ENCODE assay signal across 8 cellular contexts in the genomic region with DNA sequence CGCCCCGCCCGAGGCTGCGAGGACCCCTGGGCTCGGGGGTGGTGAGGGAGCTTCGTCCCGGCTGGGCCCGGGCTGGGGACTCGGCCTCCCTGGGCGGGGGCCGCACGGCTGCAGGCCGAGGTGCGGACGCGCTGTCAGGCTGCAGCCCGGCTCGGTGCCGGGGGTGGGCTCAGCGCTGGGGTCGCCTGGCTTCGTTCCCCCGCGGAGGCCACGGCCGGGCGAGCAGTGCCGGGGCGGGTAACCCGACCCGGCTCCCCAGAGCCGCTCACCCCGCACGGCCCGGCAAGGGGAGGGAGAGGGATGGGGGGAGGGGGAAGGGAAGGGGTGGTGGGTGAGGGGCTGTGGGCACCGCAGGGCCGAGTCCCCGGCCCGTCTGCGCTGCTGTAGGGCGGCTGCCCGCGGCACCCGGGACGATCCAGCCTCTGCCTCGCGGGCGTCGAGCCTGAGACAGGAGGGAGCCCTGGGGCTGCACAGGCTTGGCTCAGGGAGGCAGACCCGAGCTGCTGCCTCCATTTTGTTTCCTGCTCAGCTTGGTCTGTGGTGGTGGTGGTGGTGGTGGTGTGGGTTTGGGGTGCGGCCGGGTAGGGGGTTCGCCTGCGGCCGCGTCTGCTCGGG. TPM values are rescaled to one million over a fixed set of nuclear protein-coding genes. Genes with fewer than 3 reads are reported as not detected.
DNase-seq lines count a peak whose midpoint lies in the region; ATAC-seq and TF ChIP-seq lines count a peak whose summit lies in the region.

No MANE protein-coding gene starts in this region.

- no peaks in the 10 kb centered on the region for H3K27me3 ChIP-seq in neutrophil

- peak overlapping the region; percentile 50 for H3K4me3 Mint-ChIP-seq in activated T-cell treated with anti-CD3 and anti-CD28 coated beads, Interleukin-2, amount 50 U/mL, for 4 hours

- no peak for TF ChIP-seq CTCF in HEK293 (tag by site-specific recombination; IDR thresholded peaks at IDR 0.05)
- TF ChIP-seq CTCF in foreskin fibroblast (IDR thresholded peaks at IDR 0.05; ENCODE audit: low read depth, low read length): no peak
- TF ChIP-seq CTCF in neutrophil (IDR thresholded peaks at IDR 0.05): no peak

- ATAC-seq in activated T-cell treated with anti-CD3 and anti-CD28 coated beads, Interleukin-2, amount 50 U/mL, for 4 hours: peak; percentile 22 to 24
- ATAC-seq in GM18517 (IDR thresholded peaks at IDR 0.05; ENCODE audit: unreplicated experiment): no peak

- no peaks in the 10 kb centered on the region for H3K9me3 ChIP-seq in HEK293 (ENCODE audit: control insufficient read depth, insufficient read depth, low read depth, low read length)
- H3K9me3 ChIP-seq in neutrophil: no peaks in the 10 kb centered on the region

- H3K27ac ChIP-seq in HEK293 (ENCODE audit: extremely low read depth, low read depth, low read length) (peak overlapping the region; percentile 98; the same call in 1 of the 2 replicates), neutrophil (peak overlapping the region; percentile 98)

- peak; percentile 9 for DNase-seq in COLO668 (lab: John Stamatoyannopoulos, UW; ENCODE audit: unreplicated experiment)
- peak; percentile 20 for DNase-seq in activated T-cell treated with anti-CD3 and anti-CD28 coated beads, Interleukin-2, amount 50 U/mL, for 4 hours
- peak in 1 of 2 donors; percentile 45 for DNase-seq in foreskin fibroblast
- no peak for DNase-seq in NCI-H1436 treated with DMSO at 0.1 percent for 48 hours (lab: John Stamatoyannopoulos, UW)
- no peak for DNase-seq in NCI-H2227 (lab: John Stamatoyannopoulos, UW; ENCODE audit: unreplicated experiment)

- CTCF ChIA-PET in HEK293 (lab: Yijun Ruan, JAX): interaction anchor here (0.6 to 1.0 kb wide), 2 partner anchors 19 to 20 kb away, joined by 3 to 4 read pairs; no protein-coding TSS in a partner anchor

- POLR2A ChIA-PET in HEK293 (lab: Yijun Ruan, JAX): no interaction called here

- H3K36me3 Mint-ChIP-seq in activated T-cell treated with anti-CD3 and anti-CD28 coated beads, Interleukin-2, amount 50 U/mL, for 4 hours (ENCODE audit: insufficient read depth): peaks cover 11% of the 10 kb centered on the region

- no peak overlapping the region for H3K4me3 ChIP-seq in HEK293 (ENCODE audit: low read depth, low read length)
- peak overlapping the region; percentile 9 to 10 for H3K4me3 ChIP-seq in foreskin fibroblast (ENCODE audit: low read depth in 1 of 2, low read length in 2 of 2)
- H3K4me3 ChIP-seq in neutrophil (ENCODE audit: low read depth in 1 of 2, low read length in 1 of 2): peak overlapping the region; percentile 91 to 98

- peaks cover 16% of the 10 kb centered on the region for H3K4me1 ChIP-seq in HEK293 (ENCODE audit: control insufficient read depth, insufficient read depth, low read length)
- H3K4me1 ChIP-seq in neutrophil (ENCODE audit: control insufficient read depth in 1 of 2, insufficient read depth in 1 of 2, low read depth in 1 of 2, low read length in 1 of 2): peaks cover 34 to 41% of the 10 kb centered on the region in 2 experiments

- H3K27me3 Mint-ChIP-seq in activated T-cell treated with anti-CD3 and anti-CD28 coated beads, Interleukin-2, amount 50 U/mL, for 4 hours (ENCODE audit: low read depth): no peaks in the 10 kb centered on the region

- H3K9me3 Mint-ChIP-seq in activated T-cell treated with anti-CD3 and anti-CD28 coated beads, Interleukin-2, amount 50 U/mL, for 4 hours: no peaks in the 10 kb centered on the region

- H3K4me1 Mint-ChIP-seq in activated T-cell treated with anti-CD3 and anti-CD28 coated beads, Interleukin-2, amount 50 U/mL, for 4 hours (ENCODE audit: low read depth): peaks cover 56% of the 10 kb centered on the region

- H3K36me3 ChIP-seq in HEK293 (ENCODE audit: control insufficient read depth in 2 of 2, insufficient read depth in 1 of 2, low read length in 2 of 2) (peaks cover 24 to 28% of the 10 kb centered on the region in 2 experiments), neutrophil (peaks cover 25% of the 10 kb centered on the region)

TF ChIP-seq in HEK293, 187 proteins besides CTCF, POLR2A, EP300 and RAD21:
- no peak for TF ChIP-seq ZNF510 (tag by site-specific recombination; IDR thresholded peaks at IDR 0.05; ENCODE audit: insufficient replicate concordance)
- TF ChIP-seq ZNF121 (tag by site-specific recombination; IDR thresholded peaks at IDR 0.05): no peak
- TF ChIP-seq ZNF324 (tag by site-specific recombination; IDR thresholded peaks at IDR 0.05): no peak
- TF ChIP-seq ZNF335 (tag by site-specific recombination; conservative IDR thresholded peaks at IDR 0.05): peak; percentile 44; the same call in 1 of the 2 replicates

RNA-seq across cellular contexts. Expression of gene NSD1, which starts 1.0 kb away (rescaled TPM):
- 10 to 100 TPM; 59.3 to 71.6 (median 67.6) TPM for total RNA-seq in activated T-cell treated with anti-CD3 and anti-CD28 coated beads, Interleukin-2, amount 50 U/mL, for 4 hours

RNA-seq across cellular contexts. Expression of gene FGFR4, which starts 45.9 kb away (rescaled TPM):
- total RNA-seq in activated T-cell treated with anti-CD3 and anti-CD28 coated beads, Interleukin-2, amount 50 U/mL, for 4 hours: 1 to 10 TPM in 2 of 3 donors, under 1 TPM in 1; 0.98 to 3.5 (median 2.7) TPM

Comparison
In these comparisons a context has a peak if more than half of its experiments do, and no peak if none do; other contexts are left out.
1. DNase-seq: peak in COLO668 (single experiment) and activated T-cell treated with anti-CD3 and anti-CD28 coated beads, Interleukin-2, amount 50 U/mL, for 4 hours (single experiment); none in NCI-H1436 treated with DMSO at 0.1 percent for 48 hours (single experiment) and NCI-H2227 (single experiment).